8 cellular contexts compared by ENCODE assay signal in genomic region chr12:70366581-70367267, GRCh38. TPM values are rescaled to one million over a fixed set of nuclear protein-coding genes. Genes with fewer than 3 reads are reported as not detected.
DNase-seq lines count a peak whose midpoint lies in the region; ATAC-seq and TF ChIP-seq lines count a peak whose summit lies in the region.

No MANE protein-coding gene starts in this region.

- H3K36me3 ChIP-seq in hepatocyte (replicated peaks; ENCODE audit: insufficient read depth, low read depth) (no peaks in the 10 kb centered on the region), sigmoid colon (no peaks in the 10 kb centered on the region)

- TF ChIP-seq POLR2A in sigmoid colon (IDR thresholded peaks at IDR 0.05), result no peak

- H3K4me2 ChIP-seq in hepatocyte, result peak overlapping the region; percentile 96

- H4K20me1 ChIP-seq in hepatocyte (ENCODE audit: insufficient read depth, poor library complexity, severe bottlenecking), result no peaks in the 10 kb centered on the region

- DNase-seq in ELF-1 (ENCODE audit: low read depth, low spot score), result peak; percentile 82
- peak; percentile 56 for DNase-seq in KG1 (lab: John Stamatoyannopoulos, UW)
- DNase-seq in T-helper 17 cell, result peak; percentile 45 to 53 (median 46)
- DNase-seq in amniotic epithelial cell (ENCODE audit: low read depth), result peak; percentile 26
- peak; percentile 58 for DNase-seq in hepatocyte (ENCODE audit: low spot score)
- peak; percentile 64 for DNase-seq in sigmoid colon
- no peak for DNase-seq in dedifferentiated amniotic fluid mesenchymal stem cell (ENCODE audit: extremely low spot score)

- H3K27me3 ChIP-seq in hepatocyte (peaks cover 31% of the 10 kb centered on the region), sigmoid colon (peaks cover 19 to 45% (median 23%) of the 10 kb centered on the region in 3 donors)

- H2AFZ ChIP-seq in hepatocyte, result peak overlapping the region; percentile 46

- H3K27ac ChIP-seq in hepatocyte, result peak overlapping the region; percentile 31
- peak overlapping the region in 3 of 4 donors; percentile 34 to 47 (median 38) for H3K27ac ChIP-seq in sigmoid colon

- H3K27me3 Mint-ChIP-seq in T-helper 17 cell, result peaks cover 9% of the 10 kb centered on the region

- H3K27ac Mint-ChIP-seq in T-helper 17 cell, result peak overlapping the region; percentile 81

- no peak for TF ChIP-seq CTCF in hepatocyte (IDR thresholded peaks at IDR 0.05; ENCODE audit: poor library complexity)
- no peak for TF ChIP-seq CTCF in sigmoid colon (IDR thresholded peaks at IDR 0.05)

- ATAC-seq in GM21723 (IDR thresholded peaks at IDR 0.05; ENCODE audit: unreplicated experiment) (peak; percentile 48), T-helper 17 cell (peak; percentile 70)

- H3K4me1 Mint-ChIP-seq in T-helper 17 cell, result peaks cover 7% of the 10 kb centered on the region

- H3K4me3 ChIP-seq in hepatocyte, result peak overlapping the region; percentile 82
- peak overlapping the region; percentile 48 to 72 (median 63) for H3K4me3 ChIP-seq in sigmoid colon

- intact Hi-C loops in sigmoid colon (cut with DNase I), result no loop called here

- TF ChIP-seq EP300 in sigmoid colon (IDR thresholded peaks at IDR 0.05), result no peak

- H3K9me2 ChIP-seq in hepatocyte (replicated peaks; ENCODE audit: insufficient read depth), result no peaks in the 10 kb centered on the region

- H3K36me3 Mint-ChIP-seq in T-helper 17 cell (ENCODE audit: low read depth), result peaks cover 2% of the 10 kb centered on the region

- under 1% methylated on average over 43 of the region's 71 CpGs for WGBS in hepatocyte (ENCODE audit: low lambda C conversion rate, missing lambda C conversion rate)
- WGBS in sigmoid colon, 2 donors, result 0 to 1% methylated on average over 71 of the region's 71 CpGs

- H3K4me1 ChIP-seq in hepatocyte (ENCODE audit: insufficient read depth) (peaks cover 8% of the 10 kb centered on the region), sigmoid colon (peaks cover 0 to 23% (median 19%) of the 10 kb centered on the region in 4 donors)

- peak overlapping the region; percentile 96 for H3K4me3 Mint-ChIP-seq in T-helper 17 cell

- H3K79me2 ChIP-seq in hepatocyte, result no peaks in the 10 kb centered on the region

- H3K9me3 ChIP-seq in T-helper 17 cell (ENCODE audit: control insufficient read depth, low read length, poor library complexity, severe bottlenecking), result no peaks in the 10 kb centered on the region
- no peaks in the 10 kb centered on the region for H3K9me3 ChIP-seq in hepatocyte (ENCODE audit: low read depth)
- no peaks in the 10 kb centered on the region for H3K9me3 ChIP-seq in sigmoid colon

RNA-seq across cellular contexts. Expression of gene KCNMB4, which starts 0.6 kb away (rescaled TPM):
- total RNA-seq in T-helper 17 cell (under 1 TPM; 0.26 to 0.75 TPM), hepatocyte (4.6 and 9.2 TPM in 2 replicates), sigmoid colon (1 to 10 TPM; 4.7 to 6.4 (median 6.1) TPM)
- polyA plus RNA-seq in hepatocyte (4.3 TPM in 2 replicates), sigmoid colon (1 to 10 TPM in 2 of 3 donors, under 1 TPM in 1; 0.69 to 1.9 (median 1.8) TPM)
